9 cellular contexts compared by ENCODE assay signal in the genomic region with DNA sequence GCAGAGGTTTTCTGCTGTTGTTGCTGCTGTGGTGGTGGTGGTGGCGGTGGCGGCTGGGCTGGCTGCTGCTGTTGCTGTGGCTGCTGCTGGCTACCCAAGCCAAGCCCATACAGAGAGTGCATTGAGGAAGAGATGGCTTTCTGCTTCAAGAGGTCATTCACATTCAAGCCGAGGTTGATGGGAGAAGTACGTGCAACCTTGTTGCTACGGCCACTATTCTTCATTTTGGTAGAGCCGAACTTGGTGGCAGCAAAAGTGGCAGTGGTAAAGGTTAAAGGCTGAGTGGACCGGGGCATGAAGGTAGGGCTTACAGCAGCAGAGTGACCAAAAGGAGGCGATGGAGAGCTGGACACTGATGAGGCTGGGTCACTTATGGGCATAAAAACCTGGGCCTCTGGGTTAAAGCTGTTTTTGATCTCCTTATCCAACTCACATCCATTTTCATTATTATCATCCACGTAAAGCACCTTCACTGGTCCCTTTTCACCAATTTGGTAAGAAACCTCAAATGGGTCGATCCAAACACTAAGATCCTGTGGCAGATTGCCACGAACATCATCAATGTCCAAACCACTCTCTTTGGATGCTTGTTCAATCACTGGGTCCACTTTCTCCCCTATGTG. TPM values are rescaled to one million over a fixed set of nuclear protein-coding genes. Genes with fewer than 3 reads are reported as not detected.
A peak's percentile ranks its signal among the peaks of the same experiment; 100 is the strongest.
DNase-seq lines count a peak whose midpoint lies in the region; ATAC-seq and TF ChIP-seq lines count a peak whose summit lies in the region.
"Had no signal": no experiment of that assay in that cellular context is flagged by ENCODE, and none has a peak within 500 bp of the region (broad histone marks: within the 10 kb centered on the region; RNA-seq: fewer than 3 reads in every experiment).

No MANE protein-coding gene starts in this region.

- in situ Hi-C loops in Panc1 (cut with HindIII; ENCODE audit: low pct_unique_long_range_greater_than_20kb, low sequenced_read_pairs): no loop called here

- H3K4me2 ChIP-seq in mesenchymal stem cell (ENCODE audit: low read length, poor library complexity, severe bottlenecking): peak overlapping the region; percentile 51

- H3K18ac ChIP-seq in mesenchymal stem cell (ENCODE audit: low read depth in 1 of 2, low read length in 2 of 2): no peak overlapping the region

- no peak overlapping the region for H2BK12ac ChIP-seq in mesenchymal stem cell (ENCODE audit: low read length in 2 of 2)

- TF ChIP-seq CTCF in Panc1 (IDR thresholded peaks at IDR 0.05) (peak; percentile 87), choroid plexus epithelial cell (conservative IDR thresholded peaks at IDR 0.05; ENCODE audit: low read depth, low read length) (peak; percentile 79), testis (IDR thresholded peaks at IDR 0.05) (peak in 1 of 3 experiments; percentile 10)

- no peak for TF ChIP-seq POLR2A in testis (IDR thresholded peaks at IDR 0.05)

- no peak overlapping the region for H2AK5ac ChIP-seq in mesenchymal stem cell (ENCODE audit: low read length, severe bottlenecking)

- H3K36me3 ChIP-seq in Panc1 (ENCODE audit: control insufficient read depth, insufficient read depth, low read length) (peaks cover 25% of the 10 kb centered on the region), mesenchymal stem cell (ENCODE audit: control insufficient read depth in 1 of 2, insufficient read depth in 2 of 2, low read depth in 1 of 2, low read length in 2 of 2) (peaks cover 6 to 33% of the 10 kb centered on the region in 2 experiments), testis (ENCODE audit: low read depth, missing control alignments) (no peaks in the 10 kb centered on the region)

- peaks cover 27% of the 10 kb centered on the region for H3K4me1 ChIP-seq in Panc1 (ENCODE audit: control insufficient read depth, insufficient read depth, low read length)
- peaks cover 4% of the 10 kb centered on the region for H3K4me1 ChIP-seq in mesenchymal stem cell (ENCODE audit: control insufficient read depth, insufficient read depth, low read depth, low read length)
- peaks cover 7% of the 10 kb centered on the region for H3K4me1 ChIP-seq in testis

- H2BK15ac ChIP-seq in mesenchymal stem cell (ENCODE audit: low read depth, poor library complexity, severe bottlenecking): no peak overlapping the region

- H2BK5ac ChIP-seq in mesenchymal stem cell (ENCODE audit: low read depth, low read length, poor library complexity, severe bottlenecking): no peak overlapping the region

- H4K91ac ChIP-seq in mesenchymal stem cell (ENCODE audit: low read length): no peak overlapping the region

- no peak overlapping the region for H2AFZ ChIP-seq in mesenchymal stem cell (ENCODE audit: low read depth, low read length)

- H4K8ac ChIP-seq in mesenchymal stem cell (ENCODE audit: low read length): no peak overlapping the region

- WGBS in mesenchymal stem cell: 91% methylated on average over 10 of the region's 11 CpGs
- 73 to 74% methylated on average over 11 of the region's 11 CpGs for WGBS in testis, 2 donors

- BruUV-seq in Panc1 (replicated peaks; lab: Mats Ljungman, UMichigan): TSS peak; percentile 80

- ATAC-seq in left cardiac atrium (no peak), left ventricle myocardium superior (no peak), Panc1 (no peak)

- peaks cover 2% of the 10 kb centered on the region for H3K79me1 ChIP-seq in mesenchymal stem cell (replicated peaks; ENCODE audit: low read length, poor library complexity, severe bottlenecking)

- H3K4ac ChIP-seq in mesenchymal stem cell (ENCODE audit: low read depth in 1 of 2, low read length in 2 of 2): no peak overlapping the region

- CTCF ChIA-PET in Panc1 (lab: Charles Lee): interaction anchor here (0.5 to 2.0 kb wide), 6 partner anchors 10 to 91 kb away, joined by 3 to 11 read pairs (median 7); no protein-coding TSS in a partner anchor

- no peak overlapping the region for H3K14ac ChIP-seq in mesenchymal stem cell (ENCODE audit: low read length in 2 of 2)

- H3K27ac ChIP-seq in Panc1 (ENCODE audit: low read length) (peak overlapping the region; percentile 54; the same call in 1 of the 2 replicates), mesenchymal stem cell (ENCODE audit: low read length, poor library complexity, severe bottlenecking) (no peak overlapping the region), testis (peak overlapping the region in 1 of 2 donors; percentile 99)

- intact Hi-C loops in left cardiac atrium (cut with DNase I): loop anchor here in 1 of 2 donors (5.0 kb wide), 1 partner anchor 84 kb away; no protein-coding TSS in a partner anchor
- intact Hi-C loops in left ventricle myocardium superior (cut with micrococcal nuclease): loop anchor here (5.0 kb wide), 1 partner anchor 74 kb away; no protein-coding TSS in a partner anchor
- intact Hi-C loops in Panc1 (cut with micrococcal nuclease; ENCODE audit: unreplicated experiment): loop anchor here (1.0 kb wide), 1 partner anchor 87 kb away; no protein-coding TSS in a partner anchor
- intact Hi-C loops in testis (cut with DNase I; ENCODE audit: low total_unique reads): no loop called here

- peak; percentile 48 for DNase-seq in left cardiac atrium
- DNase-seq in left ventricle myocardium superior: no peak
- peak; percentile 41 for DNase-seq in Panc1 (ENCODE audit: low read depth, low spot score)
- peak; percentile 64 for DNase-seq in choroid plexus epithelial cell (ENCODE audit: low read depth)
- DNase-seq in mesenchymal stem cell: peak; percentile 53
- peak; percentile 73 for DNase-seq in testis
- no peak for DNase-seq in AG08395 (ENCODE audit: low spot score)
- DNase-seq in GF-D8 (lab: John Stamatoyannopoulos, UW): no peak

- H3K9ac ChIP-seq in mesenchymal stem cell (ENCODE audit: low read length): peak overlapping the region; percentile 94

- H3K4me3 ChIP-seq in Panc1 (ENCODE audit: low read depth in 2 of 2, low read length in 2 of 2) (peak overlapping the region; percentile 72 to 95), choroid plexus epithelial cell (ENCODE audit: low read depth, low read length) (peak overlapping the region; percentile 90), mesenchymal stem cell (ENCODE audit: insufficient read depth in 1 of 2, low read depth in 1 of 2, low read length in 2 of 2) (peak overlapping the region in 1 of 2 experiments; percentile 86), testis (no peak overlapping the region)

- POLR2A ChIA-PET in Panc1 (lab: Charles Lee): interaction anchor here (0.7 to 0.8 kb wide), 3 partner anchors 81 to 1226 kb away, joined by 4 to 16 read pairs (median 12); no protein-coding TSS in a partner anchor

- H3K23ac ChIP-seq in mesenchymal stem cell (ENCODE audit: low read length in 2 of 2): no peak overlapping the region

- H3K9me3 ChIP-seq in Panc1 (ENCODE audit: control insufficient read depth, insufficient read depth, low read depth, low read length) (no peaks in the 10 kb centered on the region), mesenchymal stem cell (ENCODE audit: control insufficient read depth, low read length) (no peaks in the 10 kb centered on the region), testis (no peaks in the 10 kb centered on the region)
- H3K9me3 ChIP-seq: HAP-1 had no signal

- no peak overlapping the region for H2BK120ac ChIP-seq in mesenchymal stem cell (ENCODE audit: low read depth, low read length)

- H3K27me3 ChIP-seq in Panc1 (ENCODE audit: control insufficient read depth, insufficient read depth, low read length) (no peaks in the 10 kb centered on the region), mesenchymal stem cell (ENCODE audit: control insufficient read depth in 1 of 2, insufficient read depth in 1 of 2, low read length in 2 of 2) (no peaks in the 10 kb centered on the region), testis (no peaks in the 10 kb centered on the region)

RNA-seq across cellular contexts. Expression of a gene that starts 2.8 kb away (rescaled TPM):
- 10 to 100 TPM; 57.9 to 63.2 TPM for total RNA-seq in left cardiac atrium
- total RNA-seq in left ventricle myocardium superior: 107 TPM
- total RNA-seq in Panc1 (2021; ENCODE audit: unreplicated experiment): 117 TPM
- polyA plus RNA-seq in Panc1 (2012; ENCODE audit: insufficient read length): 82.6 TPM
- polyA plus RNA-seq in mesenchymal stem cell (2013, experiment 1 of 2): 78.1 TPM
- 81.9 TPM for polyA plus RNA-seq in mesenchymal stem cell (2013, experiment 2 of 2)
- total RNA-seq in testis: 10 to 100 TPM; 18.4 to 26.1 TPM
- 42.8 TPM for polyA plus RNA-seq in testis (ENCODE audit: insufficient read depth, low read depth, low replicate concordance)

RNA-seq across cellular contexts. Expression of a gene that starts 27.9 kb away (rescaled TPM):
- total RNA-seq in left cardiac atrium (under 1 TPM; 0.15 to 0.50 TPM), left ventricle myocardium superior (0.07 TPM), Panc1 (2021; ENCODE audit: unreplicated experiment) (0.05 TPM), testis (1 to 10 TPM; 3.7 to 7.3 TPM)
- not detected for polyA plus RNA-seq in Panc1 (2012; ENCODE audit: insufficient read length)
- not detected for polyA plus RNA-seq in mesenchymal stem cell (2013, experiment 1 of 2)
- not detected for polyA plus RNA-seq in mesenchymal stem cell (2013, experiment 2 of 2)
- polyA plus RNA-seq in testis (ENCODE audit: insufficient read depth, low read depth, low replicate concordance): 6.8 TPM

Comparison
In these comparisons a context has a peak if more than half of its experiments do, and no peak if none do; other contexts are left out.
1. DNase-seq: peak in left cardiac atrium (single experiment), Panc1 (single experiment), choroid plexus epithelial cell (single experiment), mesenchymal stem cell (single experiment) and testis (single experiment); none in left ventricle myocardium superior (single experiment), AG08395 (single experiment) and GF-D8 (single experiment).
2. H3K4me3 ChIP-seq: peak in Panc1 (2 of 2) and choroid plexus epithelial cell (single experiment); none in testis (0 of 2).